Comparison of ENCODE assay signal across 8 cellular contexts in genomic region chr11:104343578-104343977, GRCh38.
DNase-seq lines count a peak whose midpoint lies in the region; ATAC-seq, FAIRE-seq and TF ChIP-seq lines count a peak whose summit lies in the region.

No MANE protein-coding gene starts in this region.

- DNase-seq in H4 (ENCODE audit: low spot score), result peak; percentile 11
- DNase-seq in kidney, result no peak
- DNase-seq in NOMO-1 treated with DMSO at 0.1 percent for 48 hours (lab: John Stamatoyannopoulos, UW; ENCODE audit: unreplicated experiment), result no peak
- DNase-seq in omental fat pad (ENCODE audit: low spot score), result no peak

- H2AFZ ChIP-seq in OCI-LY3 (ENCODE audit: low read depth, low read length), result no peak overlapping the region

- no peaks in the 10 kb centered on the region for H3K36me3 ChIP-seq in OCI-LY3 (replicated peaks; ENCODE audit: low read depth, low read length)
- H3K36me3 ChIP-seq in kidney (ENCODE audit: control insufficient read depth in 1 of 2, insufficient read depth in 2 of 2, low read length in 2 of 2), result no peaks in the 10 kb centered on the region

- no peak for ATAC-seq in HG03097 (IDR thresholded peaks at IDR 0.05; ENCODE audit: low FRiP score, unreplicated experiment)
- no peak for ATAC-seq in HG03045 (IDR thresholded peaks at IDR 0.05; ENCODE audit: unreplicated experiment)
- ATAC-seq in omental fat pad (ENCODE audit: low FRiP score), result no peak

- H3K27me3 ChIP-seq in OCI-LY3 (ENCODE audit: low read depth, low read length), result 0 out of 2 replicates have a peak, but pooled peaks cover 2% of the 10 kb centered on the region

- TF ChIP-seq CTCF in GM12873 (IDR thresholded peaks at IDR 0.05; ENCODE audit: insufficient read depth, low read depth, low read length, missing control alignments), result peak; percentile 49
- TF ChIP-seq CTCF in OCI-LY3 (IDR thresholded peaks at IDR 0.05; ENCODE audit: low read depth, low read length), result peak; percentile 28
- peak; percentile 5 for TF ChIP-seq CTCF in kidney (IDR thresholded peaks at IDR 0.05; ENCODE audit: borderline replicate concordance, extremely low read depth, insufficient read depth)
- TF ChIP-seq CTCF in omental fat pad (IDR thresholded peaks at IDR 0.05), result no peak

- intact Hi-C loops in kidney (cut with DNase I), result no loop called here

- no peak overlapping the region for H3K4me3 ChIP-seq in OCI-LY3 (ENCODE audit: low read length)
- H3K4me3 ChIP-seq in kidney (ENCODE audit: low read length in 2 of 2), result no peak overlapping the region

- FAIRE-seq in kidney (lab: Jason Lieb, UNC), result no peak

- H3K9me3 ChIP-seq in OCI-LY3 (ENCODE audit: insufficient read depth, low read length) (no peaks in the 10 kb centered on the region), kidney (ENCODE audit: control insufficient read depth in 1 of 2, low read length in 2 of 2) (no peaks in the 10 kb centered on the region)

- H3K9ac ChIP-seq in OCI-LY3 (ENCODE audit: low read length), result no peak overlapping the region
- H3K9ac ChIP-seq in kidney (ENCODE audit: low read length in 2 of 2), result no peak overlapping the region

- no peak overlapping the region for H3K27ac ChIP-seq in OCI-LY3 (ENCODE audit: low read length)
- H3K27ac ChIP-seq in kidney (ENCODE audit: low read depth in 2 of 2, low read length in 2 of 2), result no peak overlapping the region

- H3K4me1 ChIP-seq in OCI-LY3 (ENCODE audit: low read length) (peaks cover 7% of the 10 kb centered on the region), kidney (ENCODE audit: control insufficient read depth in 1 of 2, insufficient read depth in 1 of 2, low read depth in 1 of 2, low read length in 2 of 2) (no peaks in the 10 kb centered on the region)

- H3K4me2 ChIP-seq in OCI-LY3 (ENCODE audit: low read length), result no peak overlapping the region

- no peaks in the 10 kb centered on the region for H4K20me1 ChIP-seq in OCI-LY3 (ENCODE audit: insufficient read depth, low read length)

- no peaks in the 10 kb centered on the region for H3K79me2 ChIP-seq in OCI-LY3 (ENCODE audit: low read length)

Comparison
In these comparisons a context has a peak if more than half of its experiments do, and no peak if none do; other contexts are left out.
1. CTCF ChIP-seq: peak in GM12873 (single experiment), OCI-LY3 (single experiment) and kidney (single experiment); none in omental fat pad (0 of 3).